Comparison of ENCODE assay signal across 8 cellular contexts in the genomic region with DNA sequence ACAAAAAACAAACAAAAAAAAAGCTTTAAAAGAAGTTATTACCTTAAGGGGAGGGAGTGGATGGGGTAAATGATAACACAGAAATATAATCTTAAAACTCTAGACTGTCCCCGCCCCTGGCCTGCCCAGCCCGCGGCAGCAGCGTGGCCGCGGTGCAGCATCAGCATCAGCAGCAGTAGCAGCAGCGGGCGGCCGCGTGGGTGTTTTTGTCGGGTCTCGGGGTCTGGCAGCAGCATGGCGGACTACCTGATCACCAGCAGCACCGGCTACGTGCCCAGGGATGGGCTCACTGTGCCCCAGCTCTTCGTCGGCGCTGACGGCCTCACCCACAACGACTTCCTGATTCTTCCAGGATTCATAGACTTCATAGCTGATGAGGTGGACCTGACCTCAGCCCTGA.
"Had no signal": no experiment of that assay in that cellular context is flagged by ENCODE, and none has a peak within 500 bp of the region (broad histone marks: within the 10 kb centered on the region; RNA-seq: fewer than 3 reads in every experiment).

No MANE protein-coding gene starts in this region.

- FAIRE-seq: G401.6, GM12878, GM12891, GM12892, GM18507, GM19239 had no signal

- H3K4me3 ChIP-seq: GM12878 had no signal

- DNase-seq: GDM1, GF-D8 had no signal

- ATAC-seq: GM12878 had no signal
